9 cellular contexts compared by ENCODE assay signal in the genomic region with DNA sequence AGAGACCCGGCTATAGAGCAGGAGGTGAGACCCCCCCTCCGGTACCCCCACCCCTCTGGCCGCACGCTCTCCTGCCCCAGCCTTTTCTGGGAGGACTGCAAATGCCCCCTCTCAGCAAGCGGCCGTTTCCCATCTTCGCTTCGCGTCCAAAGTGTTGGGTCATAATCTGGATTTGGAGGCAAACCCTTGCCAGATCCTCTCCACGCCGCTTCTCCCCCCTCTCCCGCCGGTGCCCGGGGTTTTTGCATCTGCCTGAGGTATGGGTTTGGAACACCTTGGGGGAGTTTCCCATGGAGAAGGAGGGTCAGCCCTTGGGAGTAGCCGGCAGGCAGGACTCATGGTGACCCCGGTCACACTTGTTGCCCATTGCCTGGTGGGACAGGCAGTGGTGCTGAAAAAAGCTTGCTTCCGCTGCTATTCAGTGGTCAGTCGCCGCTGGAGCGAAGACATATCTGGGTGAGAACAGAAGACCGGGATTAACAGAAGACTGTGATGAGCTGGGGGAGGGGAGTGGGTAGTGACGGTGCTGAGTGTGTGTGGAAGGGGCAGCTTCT. TPM values are rescaled to one million over a fixed set of nuclear protein-coding genes. Genes with fewer than 3 reads are reported as not detected.
A peak's percentile ranks its signal among the peaks of the same experiment; 100 is the strongest.
DNase-seq lines count a peak whose midpoint lies in the region; ATAC-seq and TF ChIP-seq lines count a peak whose summit lies in the region.
"Had no signal": no experiment of that assay in that cellular context is flagged by ENCODE, and none has a peak within 500 bp of the region (broad histone marks: within the 10 kb centered on the region; RNA-seq: fewer than 3 reads in every experiment).

No MANE protein-coding gene starts in this region.

- no peak for TF ChIP-seq POLR2A in heart left ventricle (IDR thresholded peaks at IDR 0.05)
- no peak for TF ChIP-seq POLR2A in lower leg skin (IDR thresholded peaks at IDR 0.05)
- TF ChIP-seq POLR2A in vagina (IDR thresholded peaks at IDR 0.05): no peak

- POLR2A ChIA-PET in activated CD4-positive, alpha-beta T cell treated with anti-CD3 and anti-CD28 coated beads, Interleukin-2, amount 10 ng/mL, durations not matched to agents 7 days and 5 days (lab: Charles Lee): no interaction called here

- no peak overlapping the region for H3K27ac ChIP-seq in heart left ventricle
- no peak overlapping the region for H3K27ac ChIP-seq in right atrium auricular region
- no peak overlapping the region for H3K27ac ChIP-seq in vagina

- in situ Hi-C loops in astrocyte of the spinal cord (cut with HindIII; ENCODE audit: low sequenced_read_pairs): no loop called here

- no peaks in the 10 kb centered on the region for H3K36me3 ChIP-seq in heart left ventricle
- H3K36me3 ChIP-seq in right atrium auricular region: no peaks in the 10 kb centered on the region
- no peaks in the 10 kb centered on the region for H3K36me3 ChIP-seq in vagina

- peaks cover 70% of the 10 kb centered on the region for H3K27me3 Mint-ChIP-seq in activated CD4-positive, alpha-beta T cell treated with anti-CD3 and anti-CD28 coated beads, Interleukin-2, amount 10 ng/mL, durations not matched to agents 7 days and 5 days

- no peak for ATAC-seq in heart left ventricle
- ATAC-seq: activated T-helper 17 cell treated with anti-CD3 and anti-CD28 coated beads, Interleukin-2, amount 50 U/mL, for 72 hours had no signal

- no peaks in the 10 kb centered on the region for H3K9me3 ChIP-seq in heart left ventricle
- no peaks in the 10 kb centered on the region for H3K9me3 ChIP-seq in right atrium auricular region
- H3K9me3 ChIP-seq in vagina: no peaks in the 10 kb centered on the region

- H3K4me3 ChIP-seq in heart left ventricle: peak overlapping the region in 10 of 12 donors; percentile 29 to 50 (median 40)
- peak overlapping the region in 1 of 2 donors; percentile 35 for H3K4me3 ChIP-seq in right atrium auricular region
- H3K4me3 ChIP-seq in astrocyte of the spinal cord (ENCODE audit: low read depth, low read length): peak overlapping the region; percentile 60
- peak overlapping the region; percentile 25 for H3K4me3 ChIP-seq in lower leg skin (ENCODE audit: low read depth, poor library complexity, severe bottlenecking)
- H3K4me3 ChIP-seq in vagina: peak overlapping the region; percentile 42 to 47

- H3K36me3 Mint-ChIP-seq in activated CD4-positive, alpha-beta T cell treated with anti-CD3 and anti-CD28 coated beads, Interleukin-2, amount 10 ng/mL, durations not matched to agents 7 days and 5 days (ENCODE audit: low read depth): peaks cover 4% of the 10 kb centered on the region

- WGBS in heart left ventricle, 4 donors: 2 to 3% (median 2%) methylated on average over 18 to 22 of the region's 22 CpGs
- WGBS in lower leg skin, 2 donors: 3 to 5% methylated on average over 16 to 22 of the region's 22 CpGs

- H3K4me1 ChIP-seq in heart left ventricle: peaks cover 0 to 14% (median 0%) of the 10 kb centered on the region in 12 donors
- H3K4me1 ChIP-seq in right atrium auricular region: peaks cover 0 to 8% of the 10 kb centered on the region in 2 donors
- H3K4me1 ChIP-seq in vagina: peaks cover 6% of the 10 kb centered on the region

- H3K27me3 ChIP-seq in heart left ventricle (peaks cover 13 to 71% (median 29%) of the 10 kb centered on the region in 9 donors), right atrium auricular region (peaks cover 7 to 13% of the 10 kb centered on the region in 2 donors), vagina (no peaks in the 10 kb centered on the region)

- TF ChIP-seq CTCF in heart left ventricle (IDR thresholded peaks at IDR 0.05): no peak
- TF ChIP-seq CTCF in right atrium auricular region (IDR thresholded peaks at IDR 0.05): no peak
- no peak for TF ChIP-seq CTCF in astrocyte of the spinal cord (IDR thresholded peaks at IDR 0.05; ENCODE audit: low read depth, low read length)
- no peak for TF ChIP-seq CTCF in lower leg skin (IDR thresholded peaks at IDR 0.05)
- no peak for TF ChIP-seq CTCF in vagina (IDR thresholded peaks at IDR 0.05)

- H3K27ac Mint-ChIP-seq in activated CD4-positive, alpha-beta T cell treated with anti-CD3 and anti-CD28 coated beads, Interleukin-2, amount 10 ng/mL, durations not matched to agents 7 days and 5 days: no peak overlapping the region
- H3K27ac Mint-ChIP-seq: activated T-helper 17 cell treated with anti-CD3 and anti-CD28 coated beads, Interleukin-2, amount 50 U/mL, for 72 hours had no signal

- intact Hi-C loops in heart left ventricle (cut with DNase I) (no loop called here), lower leg skin (cut with DNase I; ENCODE audit: low total_unique reads) (no loop called here), vagina (cut with DNase I) (no loop called here)

- no peak overlapping the region for H3K4me3 Mint-ChIP-seq in activated CD4-positive, alpha-beta T cell treated with anti-CD3 and anti-CD28 coated beads, Interleukin-2, amount 10 ng/mL, durations not matched to agents 7 days and 5 days
- H3K4me3 Mint-ChIP-seq: activated T-helper 17 cell treated with anti-CD3 and anti-CD28 coated beads, Interleukin-2, amount 50 U/mL, for 72 hours had no signal

- H3K4me1 Mint-ChIP-seq in activated CD4-positive, alpha-beta T cell treated with anti-CD3 and anti-CD28 coated beads, Interleukin-2, amount 10 ng/mL, durations not matched to agents 7 days and 5 days: peaks cover 2% of the 10 kb centered on the region
- H3K4me1 Mint-ChIP-seq: activated T-helper 17 cell treated with anti-CD3 and anti-CD28 coated beads, Interleukin-2, amount 50 U/mL, for 72 hours had no signal

- CTCF ChIA-PET in activated CD4-positive, alpha-beta T cell treated with anti-CD3 and anti-CD28 coated beads, Interleukin-2, amount 10 ng/mL, durations not matched to agents 7 days and 5 days (lab: Charles Lee): no interaction called here

- DNase-seq in heart left ventricle: no peak
- no peak for DNase-seq in right atrium auricular region (ENCODE audit: low spot score)
- DNase-seq in astrocyte of the spinal cord (ENCODE audit: low read depth, low spot score): peak; percentile 27
- peak in 1 of 2 donors; percentile 85 for DNase-seq in lower leg skin (ENCODE audit: low spot score in 2 of 2)
- DNase-seq in vagina (ENCODE audit: extremely low spot score in 2 of 2): no peak
- DNase-seq in activated CD4-positive, alpha-beta T cell treated with anti-CD3 and anti-CD28 coated beads, Interleukin-2, amount 10 ng/mL, durations not matched to agents 7 days and 5 days: no peak
- no peak for DNase-seq in GM19238 (ENCODE audit: insufficient read length, low spot score)
- no peak for DNase-seq in GDM1 (lab: John Stamatoyannopoulos, UW)

- no peaks in the 10 kb centered on the region for H3K9me3 Mint-ChIP-seq in activated CD4-positive, alpha-beta T cell treated with anti-CD3 and anti-CD28 coated beads, Interleukin-2, amount 10 ng/mL, durations not matched to agents 7 days and 5 days

RNA-seq across cellular contexts. Expression of a gene that starts 0.9 kb away (rescaled TPM):
- 1 to 10 TPM in 1 of 9 donors, under 1 TPM in 6, not detected in 2; 0.09 to 1.3 (median 0.27) TPM for total RNA-seq in heart left ventricle
- polyA plus RNA-seq in heart left ventricle: under 1 TPM in 1 of 2 donors, not detected in 1; 0.04 TPM
- under 1 TPM in 1 of 2 donors, not detected in 1; 0.12 TPM for total RNA-seq in right atrium auricular region
- total RNA-seq in lower leg skin: 1 to 10 TPM in 3 of 4 donors, under 1 TPM in 1; 0.34 to 5.6 (median 3.9) TPM
- total RNA-seq in vagina: 2.5 TPM
- total RNA-seq in activated CD4-positive, alpha-beta T cell treated with anti-CD3 and anti-CD28 coated beads, Interleukin-2, amount 10 ng/mL, durations not matched to agents 7 days and 5 days: not detected
- total RNA-seq: activated T-helper 17 cell treated with anti-CD3 and anti-CD28 coated beads, Interleukin-2, amount 50 U/mL, for 72 hours had no signal
